24 cellular contexts compared by ENCODE assay signal in genomic region chr4:57068237-57068981, GRCh38. TPM values are rescaled to one million over a fixed set of nuclear protein-coding genes. Genes with fewer than 3 reads are reported as not detected.
DNase-seq lines count a peak whose midpoint lies in the region; ATAC-seq, FAIRE-seq and TF ChIP-seq lines count a peak whose summit lies in the region.
"Had no signal": no experiment of that assay in that cellular context is flagged by ENCODE, and none has a peak within 500 bp of the region (broad histone marks: within the 10 kb centered on the region; RNA-seq: fewer than 3 reads in every experiment).

No MANE protein-coding gene starts in this region.

- FAIRE-seq in GM12891 (lab: Jason Lieb, UNC) = no peak
- FAIRE-seq: endothelial cell of umbilical vein had no signal

- DNase-seq in right atrium auricular region (ENCODE audit: low spot score) (no peak), cardiac septum (ENCODE audit: low spot score) (no peak), chondrocyte (ENCODE audit: low spot score) (no peak), osteoblast (ENCODE audit: insufficient read length, low spot score, missing footprints) (no peak), GM12891 (ENCODE audit: insufficient read length, low spot score) (no peak), NCI-H226 (no peak), OCI-M1 (lab: John Stamatoyannopoulos, UW) (no peak)
- DNase-seq: ACHN; activated T-cell treated with anti-CD3 and anti-CD28 coated beads, Interleukin-2, amount 50 U/mL, for 48 hours; cortex of kidney; DMS153; HCEC 1CT; NCI-H1436 treated with DMSO at 0.1 percent for 48 hours; NCI-H2171; NCI-H526 treated with DMSO at 0.1 percent for 48 hours; stimulated activated CD4-positive, alpha-beta T cell treated with anti-CD3 and anti-CD28 coated beads, Interleukin-2, amount 100 ng/mL, for 24 hours had no signal

- H3K36me3 Mint-ChIP-seq in chondrocyte (ENCODE audit: low read depth) = peaks cover 40% of the 10 kb centered on the region
- H3K36me3 Mint-ChIP-seq: activated naive CD4-positive, alpha-beta T cell treated with anti-CD3 and anti-CD28 coated beads, Interleukin-2, amount 50 U/mL, for 24 hours had no signal

- H3K27ac ChIP-seq in right atrium auricular region (peak overlapping the region; percentile 47 to 59), osteoblast (ENCODE audit: low read depth, low read length) (peak overlapping the region; percentile 96)
- H3K27ac ChIP-seq: SK-N-MC had no signal

- H3K79me2 ChIP-seq in osteoblast (ENCODE audit: insufficient read depth, low read length) = peaks cover 73% of the 10 kb centered on the region

- H3K27me3 ChIP-seq in right atrium auricular region (no peaks in the 10 kb centered on the region), osteoblast (ENCODE audit: insufficient read depth, low read length) (no peaks in the 10 kb centered on the region)

- no peak for TF ChIP-seq CTCF in right atrium auricular region (IDR thresholded peaks at IDR 0.05)
- TF ChIP-seq CTCF in chondrocyte (IDR thresholded peaks at IDR 0.05) = no peak
- no peak for TF ChIP-seq CTCF in osteoblast (IDR thresholded peaks at IDR 0.05; ENCODE audit: extremely low read depth, low read depth, low read length)

- H4K20me1 ChIP-seq in osteoblast (ENCODE audit: insufficient read depth, low read length) = no peaks in the 10 kb centered on the region

- no peak for TF ChIP-seq POLR2A in GM12891 (IDR thresholded peaks at IDR 0.05; ENCODE audit: low read depth, low read length)

- H3K27ac Mint-ChIP-seq in chondrocyte (ENCODE audit: unreplicated experiment) = peak overlapping the region; percentile 91
- H3K27ac Mint-ChIP-seq: activated naive CD4-positive, alpha-beta T cell treated with anti-CD3 and anti-CD28 coated beads, Interleukin-2, amount 50 U/mL, for 24 hours; stimulated activated naive CD8-positive, alpha-beta T cell treated with anti-CD3 and anti-CD28 coated beads, Interleukin-15, Interleukin-2, amounts not matched to agents 100 ng/mL and 50 ng/mL, for 24 hours had no signal

- no peak overlapping the region for H2AFZ ChIP-seq in osteoblast (ENCODE audit: low read length)

- H3K27me3 Mint-ChIP-seq in chondrocyte (ENCODE audit: low read depth) = no peaks in the 10 kb centered on the region
- H3K27me3 Mint-ChIP-seq: activated naive CD4-positive, alpha-beta T cell treated with anti-CD3 and anti-CD28 coated beads, Interleukin-2, amount 50 U/mL, for 24 hours; stimulated activated naive CD8-positive, alpha-beta T cell treated with anti-CD3 and anti-CD28 coated beads, Interleukin-15, Interleukin-2, amounts not matched to agents 100 ng/mL and 50 ng/mL, for 24 hours had no signal

- H3K4me3 ChIP-seq in right atrium auricular region (no peak overlapping the region), osteoblast (ENCODE audit: insufficient read depth, low read length) (no peak overlapping the region)
- H3K4me3 ChIP-seq: SK-N-MC had no signal

- H3K9me3 ChIP-seq in right atrium auricular region (no peaks in the 10 kb centered on the region), osteoblast (ENCODE audit: low read depth, low read length) (no peaks in the 10 kb centered on the region)

- H3K4me2 ChIP-seq in osteoblast (ENCODE audit: insufficient read depth, low read length) = peak overlapping the region; percentile 30

- H3K9me3 Mint-ChIP-seq in chondrocyte (ENCODE audit: low read depth) = no peaks in the 10 kb centered on the region
- H3K9me3 Mint-ChIP-seq: activated naive CD4-positive, alpha-beta T cell treated with anti-CD3 and anti-CD28 coated beads, Interleukin-2, amount 50 U/mL, for 24 hours; CD14-positive monocyte; stimulated activated naive CD8-positive, alpha-beta T cell treated with anti-CD3 and anti-CD28 coated beads, Interleukin-15, Interleukin-2, amounts not matched to agents 100 ng/mL and 50 ng/mL, for 24 hours had no signal

- no peak for ATAC-seq in GM21381 (IDR thresholded peaks at IDR 0.05; ENCODE audit: unreplicated experiment)
- ATAC-seq: activated CD4-positive, CD25-positive, alpha-beta regulatory T cell treated with anti-CD3 and anti-CD28 coated beads, Interleukin-2, amount 50 U/mL, for 24 hours; sciatic nerve had no signal

- peaks cover 0 to 60% of the 10 kb centered on the region in 2 donors for H3K4me1 ChIP-seq in right atrium auricular region
- H3K4me1 ChIP-seq in osteoblast (ENCODE audit: insufficient read depth, low read length) = peaks cover 88% of the 10 kb centered on the region

- H3K4me3 Mint-ChIP-seq in chondrocyte (ENCODE audit: unreplicated experiment) = no peak overlapping the region
- H3K4me3 Mint-ChIP-seq: activated naive CD4-positive, alpha-beta T cell treated with anti-CD3 and anti-CD28 coated beads, Interleukin-2, amount 50 U/mL, for 24 hours; stimulated activated naive CD8-positive, alpha-beta T cell treated with anti-CD3 and anti-CD28 coated beads, Interleukin-15, Interleukin-2, amounts not matched to agents 100 ng/mL and 50 ng/mL, for 24 hours had no signal

- peaks cover 98% of the 10 kb centered on the region for H3K4me1 Mint-ChIP-seq in chondrocyte (ENCODE audit: low read depth)
- H3K4me1 Mint-ChIP-seq: activated naive CD4-positive, alpha-beta T cell treated with anti-CD3 and anti-CD28 coated beads, Interleukin-2, amount 50 U/mL, for 24 hours had no signal

- H3K36me3 ChIP-seq in right atrium auricular region = no peaks in the 10 kb centered on the region
- H3K36me3 ChIP-seq in osteoblast (ENCODE audit: insufficient read depth, low read length) = peaks cover 39% of the 10 kb centered on the region

- intact Hi-C loops in cardiac septum (cut with DNase I) = no loop called here

TF ChIP-seq in GM12891, 5 proteins besides CTCF, POLR2A, EP300 and RAD21:
- no peak for TF ChIP-seq TAF1 (IDR thresholded peaks at IDR 0.05; ENCODE audit: low read depth, low read length)
- TF ChIP-seq PAX5 (IDR thresholded peaks at IDR 0.05; ENCODE audit: insufficient read depth, low read length, severe bottlenecking) = no peak
- no peak for TF ChIP-seq POLR2AphosphoS5 (IDR thresholded peaks at IDR 0.05; ENCODE audit: low read depth, low read length)
- no peak for TF ChIP-seq SPI1 (IDR thresholded peaks at IDR 0.05; ENCODE audit: low read depth, low read length)
- no peak for TF ChIP-seq POU2F2 (IDR thresholded peaks at IDR 0.05; ENCODE audit: low read depth, low read length)

RNA-seq across cellular contexts. Expression of gene IGFBP7, which starts 41.8 kb away (rescaled TPM):
- total RNA-seq in right atrium auricular region (100 to 1,000 TPM; 866 to 898 TPM), cardiac septum (739 TPM), chondrocyte (3,991 to 5,189 TPM (median 5,125 TPM) in 3 replicates), osteoblast (680 and 715 TPM in 2 replicates)
- 0.18 TPM for polyA plus RNA-seq in GM12891 (2012; ENCODE audit: low read depth, missing spikeins)
